19 cellular contexts compared by ENCODE assay signal in the genomic region with DNA sequence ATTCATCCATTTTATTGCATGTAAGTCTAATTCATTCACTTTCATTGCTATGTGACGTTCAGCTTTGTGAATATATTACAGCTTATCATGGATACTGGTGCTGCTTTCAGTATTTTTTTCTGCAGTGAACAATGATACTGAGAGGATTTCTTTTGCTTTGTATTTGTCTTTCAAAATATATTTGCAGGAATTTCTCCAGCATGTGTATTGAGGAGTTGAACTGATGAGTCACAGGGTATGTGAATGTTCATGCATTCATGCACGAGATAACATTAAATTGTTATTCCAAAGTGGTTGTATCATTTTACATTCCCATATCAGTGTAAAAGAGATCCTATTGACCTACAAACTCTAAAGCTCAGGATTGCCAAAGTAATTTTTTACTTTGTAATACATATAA.
A peak's percentile ranks its signal among the peaks of the same experiment; 100 is the strongest.
DNase-seq lines count a peak whose midpoint lies in the region; ATAC-seq and TF ChIP-seq lines count a peak whose summit lies in the region.
"Had no signal": no experiment of that assay in that cellular context is flagged by ENCODE, and none has a peak within 500 bp of the region (broad histone marks: within the 10 kb centered on the region; RNA-seq: fewer than 3 reads in every experiment).

No MANE protein-coding gene starts in this region.

- no peak for TF ChIP-seq CTCF in cardiac fibroblast (IDR thresholded peaks at IDR 0.05; ENCODE audit: low read depth, low read length)
- no peak for TF ChIP-seq CTCF in GM10266 (IDR thresholded peaks at IDR 0.05; ENCODE audit: control insufficient read depth, insufficient read depth, low read depth, missing control alignments)

- DNase-seq in AG20443 (ENCODE audit: low spot score) (peak; percentile 25), LoVo (ENCODE audit: low spot score) (peak; percentile 0), cardiac fibroblast (ENCODE audit: low read depth in 2 of 2) (peak; percentile 18 to 61), kidney tubule cell (ENCODE audit: low spot score) (peak; percentile 49), GM19240 (ENCODE audit: insufficient read length, low spot score) (no peak), iPS-NIHi11 (ENCODE audit: low spot score) (no peak), GM10266 (ENCODE audit: extremely low spot score) (no peak)
- DNase-seq: activated CD4-positive, alpha-beta T cell treated with anti-CD3 and anti-CD28 coated beads for 48 hours; activated naive CD4-positive, alpha-beta T cell treated with Interleukin-2 at 50 U/mL for 16 hours; effector CD4-positive, alpha-beta T cell; MV-4-11; NCI-H2029 treated with DMSO at 0.1 percent for 48 hours; NCI-H69; OCI-M1; right lobe of liver; stimulated activated CD4-positive, alpha-beta T cell treated with anti-CD3 and anti-CD28 coated beads, Interleukin-2, amount 100 ng/mL, for 24 hours; substantia nigra had no signal

- ATAC-seq in GM21381 (IDR thresholded peaks at IDR 0.05; ENCODE audit: unreplicated experiment), result no peak
- ATAC-seq: right lobe of liver had no signal

- no peak overlapping the region for H3K4me3 ChIP-seq in cardiac fibroblast (replicated peaks in 1 of 2; ENCODE audit: low read depth in 2 of 2, low read length in 2 of 2)
- H3K4me3 ChIP-seq: cardiac muscle cell, right lobe of liver had no signal

Comparison
In these comparisons a context has a peak if more than half of its experiments do, and no peak if none do; other contexts are left out.
1. DNase-seq: peak in AG20443 (single experiment), LoVo (single experiment), cardiac fibroblast (2 of 2) and kidney tubule cell (single experiment); none in GM19240 (single experiment), iPS-NIHi11 (single experiment) and GM10266 (single experiment).